In genomic region chr11:65275906-65276305, GRCh38 we compare ENCODE assay signal across 21 cellular contexts. TPM values are rescaled to one million over a fixed set of nuclear protein-coding genes. Genes with fewer than 3 reads are reported as not detected.
DNase-seq lines count a peak whose midpoint lies in the region; ATAC-seq and TF ChIP-seq lines count a peak whose summit lies in the region.
"Had no signal": no experiment of that assay in that cellular context is flagged by ENCODE, and none has a peak within 500 bp of the region (broad histone marks: within the 10 kb centered on the region; RNA-seq: fewer than 3 reads in every experiment).

No MANE protein-coding gene starts in this region.

- no peak overlapping the region for H3K4me3 ChIP-seq in right cardiac atrium (ENCODE audit: low read length)
- H3K4me3 ChIP-seq in endodermal cell (ENCODE audit: low read length): no peak overlapping the region
- no peak overlapping the region for H3K4me3 ChIP-seq in muscle layer of duodenum (ENCODE audit: low read depth in 1 of 2, low read length in 2 of 2)
- H3K4me3 ChIP-seq: esophagus muscularis mucosa, vagina had no signal

- no peak overlapping the region for H3K4me3 Mint-ChIP-seq in endodermal cell
- no peak overlapping the region for H3K4me3 Mint-ChIP-seq in activated CD4-positive, alpha-beta T cell treated with anti-CD3 and anti-CD28 coated beads, Interleukin-2, amount 10 ng/mL, durations not matched to agents 7 days and 5 days
- H3K4me3 Mint-ChIP-seq: CD8-positive, alpha-beta memory T cell; stimulated activated naive B cell treated with anti-CD40 and anti-IgM and Interleukin-4, amounts not matched to agents 10 μg/mL and 1 μg/mL and 100 μg/mL, for 72 hours; T-helper 1 cell treated with Interleukin-12 subunit alpha and Interleukin-12 subunit beta and Interleukin-4 antibody, amounts not matched to agents 30 μg/mL and 1 μg/mL, for 36 hours; WTC11 had no signal

- H3K27ac ChIP-seq in right cardiac atrium (ENCODE audit: low read length) (peak overlapping the region; percentile 23), endodermal cell (ENCODE audit: low read depth, low read length) (no peak overlapping the region), muscle layer of duodenum (ENCODE audit: low read length) (peak overlapping the region; percentile 10)
- H3K27ac ChIP-seq: parathyroid adenoma, RWPE1 had no signal

- H3K36me3 ChIP-seq in endodermal cell (ENCODE audit: control insufficient read depth, insufficient read depth, low read length) (peaks cover 59% of the 10 kb centered on the region), muscle layer of duodenum (ENCODE audit: control insufficient read depth in 1 of 2, insufficient read depth in 2 of 2, low read length in 2 of 2) (peaks cover 2 to 5% of the 10 kb centered on the region in 2 donors)

- ATAC-seq in right cardiac atrium: no peak
- no peak for ATAC-seq in left cardiac atrium
- ATAC-seq: stimulated activated naive B cell treated with anti-CD40 and anti-IgM and Interleukin-4, amounts not matched to agents 10 μg/mL and 1 μg/mL and 100 μg/mL, for 72 hours had no signal

- POLR2A ChIA-PET in activated CD4-positive, alpha-beta T cell treated with anti-CD3 and anti-CD28 coated beads, Interleukin-2, amount 10 ng/mL, durations not matched to agents 7 days and 5 days (lab: Charles Lee): no interaction called here

- CTCF ChIA-PET in activated CD4-positive, alpha-beta T cell treated with anti-CD3 and anti-CD28 coated beads, Interleukin-2, amount 10 ng/mL, durations not matched to agents 7 days and 5 days (lab: Charles Lee): interaction anchor here (0.6 to 3.1 kb wide), 5 partner anchors 13 to 1355 kb away, joined by 3 to 24 read pairs (median 3); partner anchors contain the start of gene CDC42EP2

- H3K36me3 Mint-ChIP-seq in endodermal cell (ENCODE audit: low read depth): peaks cover 51% of the 10 kb centered on the region
- peaks cover 44% of the 10 kb centered on the region for H3K36me3 Mint-ChIP-seq in activated CD4-positive, alpha-beta T cell treated with anti-CD3 and anti-CD28 coated beads, Interleukin-2, amount 10 ng/mL, durations not matched to agents 7 days and 5 days (ENCODE audit: low read depth)

- H3K27me3 ChIP-seq in right cardiac atrium (ENCODE audit: control insufficient read depth, insufficient read depth) (no peaks in the 10 kb centered on the region), endodermal cell (ENCODE audit: control insufficient read depth, insufficient read depth, low read length, poor library complexity, severe bottlenecking) (no peaks in the 10 kb centered on the region), muscle layer of duodenum (ENCODE audit: low read depth, low read length) (no peaks in the 10 kb centered on the region)
- H3K27me3 ChIP-seq: esophagus muscularis mucosa, vagina had no signal

- no peaks in the 10 kb centered on the region for H3K4me1 ChIP-seq in right cardiac atrium (ENCODE audit: control insufficient read depth, insufficient read depth, low read length)
- no peaks in the 10 kb centered on the region for H3K4me1 ChIP-seq in endodermal cell (ENCODE audit: control insufficient read depth, insufficient read depth, low read length)
- no peaks in the 10 kb centered on the region for H3K4me1 ChIP-seq in muscle layer of duodenum (ENCODE audit: control insufficient read depth in 1 of 2, insufficient read depth in 2 of 2, low read length in 2 of 2)
- H3K4me1 ChIP-seq: parathyroid adenoma, vagina had no signal

- no peak for TF ChIP-seq CTCF in endodermal cell (conservative IDR thresholded peaks at IDR 0.05)

- H3K9ac ChIP-seq in endodermal cell (ENCODE audit: extremely low read depth, low read length, poor library complexity, severe bottlenecking): no peak overlapping the region
- H3K9ac ChIP-seq: parathyroid adenoma had no signal

- no peaks in the 10 kb centered on the region for H3K9me3 Mint-ChIP-seq in endodermal cell
- H3K9me3 Mint-ChIP-seq in activated CD4-positive, alpha-beta T cell treated with anti-CD3 and anti-CD28 coated beads, Interleukin-2, amount 10 ng/mL, durations not matched to agents 7 days and 5 days: no peaks in the 10 kb centered on the region
- H3K9me3 Mint-ChIP-seq: activated T-helper 2 cell treated with anti-CD3 and anti-CD28 coated beads, Interferon-gamma antibody, Interleukin-2, Interleukin-4, amounts not matched to agents 10 μg/mL and 5 μg/mL and 100 μg/mL, durations not matched to agents 14 hours and 24 hours and 36 hours; CD8-positive, alpha-beta memory T cell; stimulated activated naive B cell treated with anti-CD40 and anti-IgM and Interleukin-4, amounts not matched to agents 10 μg/mL and 1 μg/mL and 100 μg/mL, for 72 hours; T-helper 1 cell treated with Interleukin-12 subunit alpha and Interleukin-12 subunit beta and Interleukin-4 antibody, amounts not matched to agents 30 μg/mL and 1 μg/mL, for 36 hours; WTC11 had no signal

- DNase-seq in right cardiac atrium (no peak), left cardiac atrium (no peak), endodermal cell (no peak), RKO (ENCODE audit: low spot score) (no peak), NCI-H510A treated with DMSO at 0.1 percent for 48 hours (lab: John Stamatoyannopoulos, UW) (no peak)
- no peak for DNase-seq in activated CD4-positive, alpha-beta T cell treated with anti-CD3 and anti-CD28 coated beads, Interleukin-2, amount 10 ng/mL, durations not matched to agents 7 days and 5 days
- no peak for DNase-seq in stimulated activated naive CD4-positive, alpha-beta T cell (lab: John Stamatoyannopoulos, UW)
- DNase-seq: CD8-positive, alpha-beta memory T cell; NCI-H1048; NCI-H2171 treated with DMSO at 0.1 percent for 48 hours; NCI-H82; stimulated activated naive B cell treated with anti-CD40 and anti-IgM and Interleukin-4, amounts not matched to agents 10 μg/mL and 1 μg/mL and 100 μg/mL, for 72 hours had no signal

- H3K9me3 ChIP-seq in right cardiac atrium (ENCODE audit: control insufficient read depth, low read length): no peaks in the 10 kb centered on the region
- H3K9me3 ChIP-seq in endodermal cell (ENCODE audit: control insufficient read depth, low read length): no peaks in the 10 kb centered on the region
- H3K9me3 ChIP-seq in muscle layer of duodenum (ENCODE audit: control insufficient read depth in 1 of 2, low read length in 2 of 2): no peaks in the 10 kb centered on the region
- H3K9me3 ChIP-seq: esophagus muscularis mucosa, vagina had no signal

- H3K27me3 Mint-ChIP-seq in endodermal cell (ENCODE audit: insufficient read depth): no peaks in the 10 kb centered on the region
- H3K27me3 Mint-ChIP-seq in activated CD4-positive, alpha-beta T cell treated with anti-CD3 and anti-CD28 coated beads, Interleukin-2, amount 10 ng/mL, durations not matched to agents 7 days and 5 days: no peaks in the 10 kb centered on the region
- H3K27me3 Mint-ChIP-seq: CD8-positive, alpha-beta memory T cell; stimulated activated naive B cell treated with anti-CD40 and anti-IgM and Interleukin-4, amounts not matched to agents 10 μg/mL and 1 μg/mL and 100 μg/mL, for 72 hours had no signal

- peak overlapping the region; percentile 44 for H3K27ac Mint-ChIP-seq in endodermal cell
- H3K27ac Mint-ChIP-seq in activated CD4-positive, alpha-beta T cell treated with anti-CD3 and anti-CD28 coated beads, Interleukin-2, amount 10 ng/mL, durations not matched to agents 7 days and 5 days: no peak overlapping the region
- H3K27ac Mint-ChIP-seq: activated T-helper 2 cell treated with anti-CD3 and anti-CD28 coated beads, Interferon-gamma antibody, Interleukin-2, Interleukin-4, amounts not matched to agents 10 μg/mL and 5 μg/mL and 100 μg/mL, durations not matched to agents 14 hours and 24 hours and 36 hours; stimulated activated naive B cell treated with anti-CD40 and anti-IgM and Interleukin-4, amounts not matched to agents 10 μg/mL and 1 μg/mL and 100 μg/mL, for 72 hours; T-helper 1 cell treated with Interleukin-12 subunit alpha and Interleukin-12 subunit beta and Interleukin-4 antibody, amounts not matched to agents 30 μg/mL and 1 μg/mL, for 36 hours had no signal

- 69% methylated on average over 4 of the region's 4 CpGs for WGBS in right cardiac atrium
- WGBS in endodermal cell (ENCODE audit: insufficient coverage in 1 of 2, insufficient read length in 1 of 2), 2 experiments: 93% methylated on average over 4 of the region's 4 CpGs; no CpG with 5 or more reads in 1 of the 2 experiments

- intact Hi-C loops in right cardiac atrium (cut with DNase I): loop anchor here in 3 of 4 donors (1.0 to 5.0 kb wide), 4 partner anchors 39 to 56 kb away; partner anchors contain the start of genes CDC42EP2 (in 1 of the 3) and DPF2 (in 1 of the 3)
- intact Hi-C loops in left cardiac atrium (cut with DNase I): loop anchor here in 1 of 2 donors (1.0 to 2.0 kb wide), 2 partner anchors 39 to 53 kb away; no protein-coding TSS in a partner anchor

- H3K4me1 Mint-ChIP-seq in endodermal cell: peaks cover 7% of the 10 kb centered on the region
- H3K4me1 Mint-ChIP-seq in activated CD4-positive, alpha-beta T cell treated with anti-CD3 and anti-CD28 coated beads, Interleukin-2, amount 10 ng/mL, durations not matched to agents 7 days and 5 days: peaks cover 11% of the 10 kb centered on the region

RNA-seq across cellular contexts. Expression of gene POLA2, which starts 14.1 kb away (rescaled TPM):
- total RNA-seq in right cardiac atrium (10 to 100 TPM in 1 of 4 donors, 1 to 10 TPM in 3; 5.8 to 13.1 (median 7.5) TPM), left cardiac atrium (1 to 10 TPM; 5.3 to 7.3 TPM), endodermal cell (10 to 100 TPM; 42.2 to 65.0 TPM)
- 5.7 TPM for polyA plus RNA-seq in right cardiac atrium
- polyA plus RNA-seq in endodermal cell (2013, experiment 1 of 2): 46.3 TPM
- polyA plus RNA-seq in endodermal cell (2013, experiment 2 of 2): 44.3 TPM
- 10 to 100 TPM; 47.7 to 55.2 TPM for total RNA-seq in activated CD4-positive, alpha-beta T cell treated with anti-CD3 and anti-CD28 coated beads, Interleukin-2, amount 10 ng/mL, durations not matched to agents 7 days and 5 days

RNA-seq across cellular contexts. Expression of gene CDC42EP2, which starts 38.8 kb away (rescaled TPM):
- total RNA-seq in right cardiac atrium: 10 to 100 TPM in 2 of 4 donors, 1 to 10 TPM in 2; 9.1 to 21.2 (median 10.7) TPM
- 12.2 TPM for polyA plus RNA-seq in right cardiac atrium
- 10 to 100 TPM; 21.7 to 28.9 TPM for total RNA-seq in left cardiac atrium
- total RNA-seq in endodermal cell: 1 to 10 TPM; 5.9 to 6.9 TPM
- 2.4 TPM for polyA plus RNA-seq in endodermal cell (2013, experiment 1 of 2)
- 1.5 TPM for polyA plus RNA-seq in endodermal cell (2013, experiment 2 of 2)
- under 1 TPM; 0.25 to 0.67 TPM for total RNA-seq in activated CD4-positive, alpha-beta T cell treated with anti-CD3 and anti-CD28 coated beads, Interleukin-2, amount 10 ng/mL, durations not matched to agents 7 days and 5 days
- total RNA-seq: mononuclear cell had no signal
- polyA plus RNA-seq: CD8-positive, alpha-beta memory T cell had no signal

RNA-seq across cellular contexts. Expression of gene DPF2, which starts 57.7 kb away (rescaled TPM):
- total RNA-seq in right cardiac atrium (10 to 100 TPM; 51.9 to 61.6 (median 59.7) TPM), left cardiac atrium (10 to 100 TPM; 46.7 to 47.7 TPM), endodermal cell (10 to 100 TPM; 75.8 to 80.9 TPM)
- 33.2 TPM for polyA plus RNA-seq in right cardiac atrium
- polyA plus RNA-seq in endodermal cell (2013, experiment 1 of 2): 87.4 TPM
- 76.9 TPM for polyA plus RNA-seq in endodermal cell (2013, experiment 2 of 2)
- 10 to 100 TPM; 61.1 to 75.6 TPM for total RNA-seq in activated CD4-positive, alpha-beta T cell treated with anti-CD3 and anti-CD28 coated beads, Interleukin-2, amount 10 ng/mL, durations not matched to agents 7 days and 5 days

Comparison
In these comparisons a context has a peak if more than half of its experiments do, and no peak if none do; other contexts are left out.
1. RNA of gene CDC42EP2, which starts 38.8 kb away (total RNA-seq): 21.7 to 28.9 TPM in left cardiac atrium, 9.1 to 21.2 TPM in right cardiac atrium and 5.9 to 6.9 TPM in endodermal cell; 0.25 to 0.67 TPM in activated CD4-positive, alpha-beta T cell treated with anti-CD3 and anti-CD28 coated beads, Interleukin-2, amount 10 ng/mL, durations not matched to agents 7 days and 5 days; every median in the first group is over 4 times any median in the second.